In genomic region chr10:8146650-8147049, GRCh38 we compare ENCODE assay signal across 27 cellular contexts.
DNase-seq lines count a peak whose midpoint lies in the region; ATAC-seq and TF ChIP-seq lines count a peak whose summit lies in the region.
"Had no signal": no experiment of that assay in that cellular context is flagged by ENCODE, and none has a peak within 500 bp of the region (broad histone marks: within the 10 kb centered on the region; RNA-seq: fewer than 3 reads in every experiment).

No MANE protein-coding gene starts in this region.

- H3K4me3 ChIP-seq in CD8-positive, alpha-beta memory T cell (ENCODE audit: low read length), result no peak overlapping the region
- no peak overlapping the region for H3K4me3 ChIP-seq in heart left ventricle
- H3K4me3 ChIP-seq: dorsolateral prefrontal cortex, lung, ovary, smooth muscle cell had no signal

- no peak for TF ChIP-seq POLR2A in heart left ventricle (IDR thresholded peaks at IDR 0.05)

- 48 to 53% (median 51%) methylated on average over 9 of the region's 9 CpGs for WGBS in heart left ventricle, 4 donors

- H3K9me3 ChIP-seq in CD8-positive, alpha-beta memory T cell (ENCODE audit: low read length), result no peaks in the 10 kb centered on the region
- no peaks in the 10 kb centered on the region for H3K9me3 ChIP-seq in heart left ventricle
- H3K9me3 ChIP-seq: BE2C, ovary had no signal

- H3K4me1 ChIP-seq in CD8-positive, alpha-beta memory T cell (ENCODE audit: insufficient read depth, low read length), result no peaks in the 10 kb centered on the region
- no peaks in the 10 kb centered on the region for H3K4me1 ChIP-seq in heart left ventricle

- intact Hi-C loops in heart left ventricle (cut with DNase I), result no loop called here

- H3K36me3 Mint-ChIP-seq in CD8-positive, alpha-beta memory T cell, result peaks cover 0 to 3% (median 1%) of the 10 kb centered on the region in 3 donors
- H3K36me3 Mint-ChIP-seq: brain had no signal

- no peaks in the 10 kb centered on the region for H3K27me3 ChIP-seq in CD8-positive, alpha-beta memory T cell (ENCODE audit: insufficient read depth, low read length, poor library complexity, severe bottlenecking)
- peaks cover 0 to 23% (median 0%) of the 10 kb centered on the region in 9 donors for H3K27me3 ChIP-seq in heart left ventricle
- H3K27me3 ChIP-seq: BE2C, ovary had no signal

- ATAC-seq in HG03571 (IDR thresholded peaks at IDR 0.05; ENCODE audit: unreplicated experiment), result no peak
- no peak for ATAC-seq in heart left ventricle
- ATAC-seq: stimulated activated naive CD8-positive, alpha-beta T cell treated with anti-CD3 and anti-CD28 coated beads, Interleukin-15, amount 100 ng/mL, for 72 hours had no signal

- POLR2A ChIA-PET in CD8-positive, alpha-beta memory T cell (lab: Charles Lee), result no interaction called here

- CTCF ChIA-PET in CD8-positive, alpha-beta memory T cell (lab: Charles Lee), result interaction anchor here (0.6 kb wide), 1 partner anchor 189 kb away, joined by 4 read pairs; no protein-coding TSS in a partner anchor

- H3K27ac ChIP-seq in CD8-positive, alpha-beta memory T cell (ENCODE audit: low read depth, low read length), result no peak overlapping the region
- H3K27ac ChIP-seq in heart left ventricle, result no peak overlapping the region
- H3K27ac ChIP-seq: dorsolateral prefrontal cortex, ovary had no signal

- H3K9me3 Mint-ChIP-seq in CD8-positive, alpha-beta memory T cell, result no peaks in the 10 kb centered on the region
- H3K9me3 Mint-ChIP-seq: brain; stimulated activated naive CD8-positive, alpha-beta T cell treated with anti-CD3 and anti-CD28 coated beads, Interleukin-15, amount 100 ng/mL, for 72 hours had no signal

- peaks cover 4 to 7% of the 10 kb centered on the region in 2 donors for H3K27me3 Mint-ChIP-seq in CD8-positive, alpha-beta memory T cell
- H3K27me3 Mint-ChIP-seq: brain had no signal

- peak; percentile 47 for DNase-seq in ELR (ENCODE audit: low read depth)
- DNase-seq in NCI-H226, result peak; percentile 41
- peak; percentile 26 for DNase-seq in amniotic epithelial cell (ENCODE audit: low read depth)
- peak; percentile 49 for DNase-seq in kidney tubule cell (ENCODE audit: low spot score)
- no peak for DNase-seq in epidermal melanocyte (ENCODE audit: insufficient read length, low spot score)
- no peak for DNase-seq in CD8-positive, alpha-beta memory T cell
- no peak for DNase-seq in heart left ventricle
- DNase-seq: ACHN; activated CD4-positive, alpha-beta memory T cell treated with anti-CD3 and anti-CD28 coated beads, Interleukin-2, amount 10 ng/mL, durations not matched to agents 7 days and 5 days; activated CD4-positive, CD25-positive, alpha-beta regulatory T cell; activated gamma-delta T cell; BE2C; dorsolateral prefrontal cortex; H7; KBM-7; kidney glomerular epithelial cell; NCI-H1436; nephron progenitor cell; ovary; SHP77 treated with DMSO at 0.1 percent for 48 hours; stimulated activated CD4-positive, alpha-beta T cell treated with anti-CD3 and anti-CD28 coated beads, Interleukin-1b, Interleukin-23, amount 100 ng/mL, for 48 hours; stimulated activated CD8-positive, alpha-beta memory T cell treated with anti-CD3 and anti-CD28 coated beads, Interleukin-4, amount 100 ng/mL, for 48 hours; stimulated activated naive CD8-positive, alpha-beta T cell treated with anti-CD3 and anti-CD28 coated beads, Interleukin-15, amount 100 ng/mL, for 72 hours had no signal

- H3K4me1 Mint-ChIP-seq in CD8-positive, alpha-beta memory T cell, result no peaks in the 10 kb centered on the region
- H3K4me1 Mint-ChIP-seq: activated CD4-positive, alpha-beta memory T cell treated with anti-CD3 and anti-CD28 coated beads, Interleukin-2, amount 10 ng/mL, durations not matched to agents 7 days and 5 days; brain; stimulated activated naive CD8-positive, alpha-beta T cell treated with anti-CD3 and anti-CD28 coated beads, Interleukin-15, amount 100 ng/mL, for 72 hours had no signal

- no peak overlapping the region for H3K27ac Mint-ChIP-seq in CD8-positive, alpha-beta memory T cell
- H3K27ac Mint-ChIP-seq: activated CD4-positive, alpha-beta memory T cell treated with anti-CD3 and anti-CD28 coated beads, Interleukin-2, amount 10 ng/mL, durations not matched to agents 7 days and 5 days; brain; nephron progenitor cell; stimulated activated naive CD8-positive, alpha-beta T cell treated with anti-CD3 and anti-CD28 coated beads, Interleukin-15, amount 100 ng/mL, for 72 hours had no signal

- no peak for TF ChIP-seq CTCF in heart left ventricle (IDR thresholded peaks at IDR 0.05)

- no peak overlapping the region for H3K4me3 Mint-ChIP-seq in CD8-positive, alpha-beta memory T cell
- H3K4me3 Mint-ChIP-seq: activated CD4-positive, alpha-beta memory T cell treated with anti-CD3 and anti-CD28 coated beads, Interleukin-2, amount 10 ng/mL, durations not matched to agents 7 days and 5 days; brain; nephron progenitor cell; stimulated activated naive CD8-positive, alpha-beta T cell treated with anti-CD3 and anti-CD28 coated beads, Interleukin-15, amount 100 ng/mL, for 72 hours had no signal

- H3K36me3 ChIP-seq in CD8-positive, alpha-beta memory T cell (ENCODE audit: insufficient read depth, low read length), result no peaks in the 10 kb centered on the region
- H3K36me3 ChIP-seq in heart left ventricle, result no peaks in the 10 kb centered on the region
- H3K36me3 ChIP-seq: BE2C, ovary had no signal

Comparison
In these comparisons a context has a peak if more than half of its experiments do, and no peak if none do; other contexts are left out.
1. DNase-seq: peak in ELR (single experiment), NCI-H226 (single experiment), amniotic epithelial cell (single experiment) and kidney tubule cell (single experiment); none in epidermal melanocyte (single experiment), CD8-positive, alpha-beta memory T cell (0 of 5) and heart left ventricle (0 of 5).